In genomic region chr13:109131698-109132257, GRCh38 we compare ENCODE assay signal across 8 cellular contexts.
DNase-seq lines count a peak whose midpoint lies in the region; ATAC-seq and TF ChIP-seq lines count a peak whose summit lies in the region.

No MANE protein-coding gene starts in this region.

- H3K27me3 ChIP-seq in cardiac muscle cell = no peaks in the 10 kb centered on the region
- H3K27me3 ChIP-seq in right atrium auricular region = no peaks in the 10 kb centered on the region

- intact Hi-C loops in activated T-helper 1 cell treated with anti-CD3 and anti-CD28 coated beads, Interleukin-12 subunit alpha, Interleukin-12 subunit beta, Interleukin-2, Interleukin-4 antibody, amounts not matched to agents 30 ng/mL and 10 ng/mL and 1 ng/mL, durations not matched to agents 14 hours and 24 hours and 36 hours (cut with micrococcal nuclease) = no loop called here

- H3K4me3 ChIP-seq in cardiac muscle cell (no peak overlapping the region), right atrium auricular region (no peak overlapping the region), cardiac fibroblast (replicated peaks in 1 of 2; ENCODE audit: low read depth in 2 of 2, low read length in 2 of 2) (no peak overlapping the region)

- H3K9me3 ChIP-seq in cardiac muscle cell (ENCODE audit: low read depth) = no peaks in the 10 kb centered on the region
- no peaks in the 10 kb centered on the region for H3K9me3 ChIP-seq in right atrium auricular region

- H3K36me3 Mint-ChIP-seq in activated naive CD8-positive, alpha-beta T cell treated with anti-CD3 and anti-CD28 coated beads for 36 hours = no peaks in the 10 kb centered on the region
- H3K36me3 Mint-ChIP-seq in activated T-helper 1 cell treated with anti-CD3 and anti-CD28 coated beads, Interleukin-12 subunit alpha, Interleukin-12 subunit beta, Interleukin-2, Interleukin-4 antibody, amounts not matched to agents 30 ng/mL and 10 ng/mL and 1 ng/mL, durations not matched to agents 14 hours and 24 hours and 36 hours (ENCODE audit: low read depth) = no peaks in the 10 kb centered on the region

- H3K4me1 ChIP-seq in cardiac muscle cell (ENCODE audit: low read depth) (no peaks in the 10 kb centered on the region), right atrium auricular region (no peaks in the 10 kb centered on the region)

- DNase-seq in cardiac muscle cell (ENCODE audit: low read depth in 1 of 2, low spot score in 1 of 2) (peak; percentile 37 to 42), right atrium auricular region (ENCODE audit: low spot score) (no peak), cardiac fibroblast (ENCODE audit: low read depth in 2 of 2) (peak; percentile 40 to 50), NCI-H748 (lab: John Stamatoyannopoulos, UW; ENCODE audit: unreplicated experiment) (no peak), NCI-H1417 (lab: John Stamatoyannopoulos, UW) (no peak)
- no peak for DNase-seq in activated naive CD8-positive, alpha-beta T cell treated with anti-CD3 and anti-CD28 coated beads for 36 hours
- no peak for DNase-seq in activated T-helper 1 cell treated with anti-CD3 and anti-CD28 coated beads, Interleukin-12 subunit alpha, Interleukin-12 subunit beta, Interleukin-2, Interleukin-4 antibody, amounts not matched to agents 30 ng/mL and 10 ng/mL and 1 ng/mL, durations not matched to agents 14 hours and 24 hours and 36 hours (ENCODE audit: low spot score)

- TF ChIP-seq CTCF in cardiac muscle cell (IDR thresholded peaks at IDR 0.05; ENCODE audit: low read depth, low read length) (no peak), right atrium auricular region (IDR thresholded peaks at IDR 0.05) (no peak), cardiac fibroblast (IDR thresholded peaks at IDR 0.05; ENCODE audit: low read depth, low read length) (no peak)

- H3K36me3 ChIP-seq in cardiac muscle cell = no peaks in the 10 kb centered on the region
- H3K36me3 ChIP-seq in right atrium auricular region = no peaks in the 10 kb centered on the region

- no peak overlapping the region for H3K27ac Mint-ChIP-seq in activated naive CD8-positive, alpha-beta T cell treated with anti-CD3 and anti-CD28 coated beads for 36 hours
- no peak overlapping the region for H3K27ac Mint-ChIP-seq in activated T-helper 1 cell treated with anti-CD3 and anti-CD28 coated beads, Interleukin-12 subunit alpha, Interleukin-12 subunit beta, Interleukin-2, Interleukin-4 antibody, amounts not matched to agents 30 ng/mL and 10 ng/mL and 1 ng/mL, durations not matched to agents 14 hours and 24 hours and 36 hours

- H3K4me1 Mint-ChIP-seq in activated naive CD8-positive, alpha-beta T cell treated with anti-CD3 and anti-CD28 coated beads for 36 hours = peaks cover 3% of the 10 kb centered on the region
- H3K4me1 Mint-ChIP-seq in activated T-helper 1 cell treated with anti-CD3 and anti-CD28 coated beads, Interleukin-12 subunit alpha, Interleukin-12 subunit beta, Interleukin-2, Interleukin-4 antibody, amounts not matched to agents 30 ng/mL and 10 ng/mL and 1 ng/mL, durations not matched to agents 14 hours and 24 hours and 36 hours (ENCODE audit: low read depth) = no peaks in the 10 kb centered on the region

- peak; percentile 71 for ATAC-seq in HG03280 (IDR thresholded peaks at IDR 0.05; ENCODE audit: unreplicated experiment)

- H3K27ac ChIP-seq in cardiac muscle cell (no peak overlapping the region), right atrium auricular region (peak overlapping the region in 1 of 2 donors; percentile 23)

- peaks cover 19% of the 10 kb centered on the region for H3K27me3 Mint-ChIP-seq in activated naive CD8-positive, alpha-beta T cell treated with anti-CD3 and anti-CD28 coated beads for 36 hours
- H3K27me3 Mint-ChIP-seq in activated T-helper 1 cell treated with anti-CD3 and anti-CD28 coated beads, Interleukin-12 subunit alpha, Interleukin-12 subunit beta, Interleukin-2, Interleukin-4 antibody, amounts not matched to agents 30 ng/mL and 10 ng/mL and 1 ng/mL, durations not matched to agents 14 hours and 24 hours and 36 hours (ENCODE audit: insufficient read depth) = peaks cover 6% of the 10 kb centered on the region

- H3K9me3 Mint-ChIP-seq in activated naive CD8-positive, alpha-beta T cell treated with anti-CD3 and anti-CD28 coated beads for 36 hours = no peaks in the 10 kb centered on the region
- no peaks in the 10 kb centered on the region for H3K9me3 Mint-ChIP-seq in activated T-helper 1 cell treated with anti-CD3 and anti-CD28 coated beads, Interleukin-12 subunit alpha, Interleukin-12 subunit beta, Interleukin-2, Interleukin-4 antibody, amounts not matched to agents 30 ng/mL and 10 ng/mL and 1 ng/mL, durations not matched to agents 14 hours and 24 hours and 36 hours

- H3K4me3 Mint-ChIP-seq in activated naive CD8-positive, alpha-beta T cell treated with anti-CD3 and anti-CD28 coated beads for 36 hours = no peak overlapping the region
- no peak overlapping the region for H3K4me3 Mint-ChIP-seq in activated T-helper 1 cell treated with anti-CD3 and anti-CD28 coated beads, Interleukin-12 subunit alpha, Interleukin-12 subunit beta, Interleukin-2, Interleukin-4 antibody, amounts not matched to agents 30 ng/mL and 10 ng/mL and 1 ng/mL, durations not matched to agents 14 hours and 24 hours and 36 hours

Comparison
In these comparisons a context has a peak if more than half of its experiments do, and no peak if none do; other contexts are left out.
1. DNase-seq: peak in cardiac muscle cell (2 of 2) and cardiac fibroblast (2 of 2); none in right atrium auricular region (single experiment), activated naive CD8-positive, alpha-beta T cell treated with anti-CD3 and anti-CD28 coated beads for 36 hours (single experiment), activated T-helper 1 cell treated with anti-CD3 and anti-CD28 coated beads, Interleukin-12 subunit alpha, Interleukin-12 subunit beta, Interleukin-2, Interleukin-4 antibody, amounts not matched to agents 30 ng/mL and 10 ng/mL and 1 ng/mL, durations not matched to agents 14 hours and 24 hours and 36 hours (single experiment), NCI-H748 (single experiment) and NCI-H1417 (0 of 3).